29 cellular contexts compared by ENCODE assay signal in genomic region chr9:15720861-15721260, GRCh38.
"Had no signal": no experiment of that assay in that cellular context is flagged by ENCODE, and none has a peak within 500 bp of the region (broad histone marks: within the 10 kb centered on the region; RNA-seq: fewer than 3 reads in every experiment).

No MANE protein-coding gene starts in this region.

- DNase-seq: hypothalamus; immature natural killer cell; kidney; left colon; left ventricle myocardium inferior; midbrain; mucosa of descending colon; naive thymus-derived CD4-positive, alpha-beta T cell; nucleus accumbens; pancreas; posterior cingulate gyrus; retina; right cardiac atrium; stimulated activated CD4-positive, alpha-beta T cell treated with anti-CD3 and anti-CD28 coated beads, Interleukin-12 subunit alpha, Interleukin-12 subunit beta, amount 100 ng/mL, for 4 hours; stimulated activated CD4-positive, alpha-beta T cell treated with anti-CD3 and anti-CD28 coated beads, Interleukin-15, amount 100 ng/mL, for 24 hours; stimulated activated CD4-positive, alpha-beta T cell treated with anti-CD3 and anti-CD28 coated beads, Interleukin-2, amount 100 ng/mL, for 24 hours; stimulated activated CD4-positive, alpha-beta T cell treated with anti-CD3 and anti-CD28 coated beads, Interleukin-4, amount 100 ng/mL, for 24 hours; stimulated activated CD8-positive, alpha-beta memory T cell treated with anti-CD3 and anti-CD28 coated beads, Interleukin-4, amount 100 ng/mL, for 48 hours; stimulated activated naive CD4-positive, alpha-beta T cell treated with Interleukin-2 at 50 U/mL for 16 hours; stimulated activated naive CD8-positive, alpha-beta T cell treated with anti-CD3 and anti-CD28 coated beads, Interleukin-15, amount 100 ng/mL, for 72 hours; substantia nigra; uterus had no signal

- H3K9me3 ChIP-seq: left ventricle myocardium inferior, mucosa of descending colon, pancreas, prostate gland, tibial nerve, uterus had no signal

- FAIRE-seq: islet of Langerhans, pancreas had no signal

- ATAC-seq: left colon; mucosa of descending colon; naive thymus-derived CD4-positive, alpha-beta T cell; pancreas; right cardiac atrium; sciatic nerve; stimulated activated memory B cell treated with anti-CD40 and anti-IgM and Interleukin-4, amounts not matched to agents 10 μg/mL and 1 μg/mL and 100 μg/mL, for 72 hours; stimulated activated naive CD8-positive, alpha-beta T cell treated with anti-CD3 and anti-CD28 coated beads, Interleukin-15, amount 100 ng/mL, for 72 hours had no signal

- H3K4me1 ChIP-seq: left ventricle myocardium inferior, pancreas, prostate gland, tibial nerve, uterus had no signal

- H3K36me3 ChIP-seq: left ventricle myocardium inferior, pancreas, prostate gland, uterus had no signal

- H3K4me3 ChIP-seq: left ventricle myocardium inferior, lung, mucosa of descending colon, pancreas, prostate gland, skin epidermis, tibial nerve, uterus had no signal

- H3K27me3 ChIP-seq: pancreas, tibial nerve, uterus had no signal

- H3K27ac ChIP-seq: left ventricle myocardium inferior, pancreas, prostate gland, skin epidermis, tibial nerve, uterus had no signal
